Comparison of ENCODE assay signal across 8 cellular contexts in the genomic region with DNA sequence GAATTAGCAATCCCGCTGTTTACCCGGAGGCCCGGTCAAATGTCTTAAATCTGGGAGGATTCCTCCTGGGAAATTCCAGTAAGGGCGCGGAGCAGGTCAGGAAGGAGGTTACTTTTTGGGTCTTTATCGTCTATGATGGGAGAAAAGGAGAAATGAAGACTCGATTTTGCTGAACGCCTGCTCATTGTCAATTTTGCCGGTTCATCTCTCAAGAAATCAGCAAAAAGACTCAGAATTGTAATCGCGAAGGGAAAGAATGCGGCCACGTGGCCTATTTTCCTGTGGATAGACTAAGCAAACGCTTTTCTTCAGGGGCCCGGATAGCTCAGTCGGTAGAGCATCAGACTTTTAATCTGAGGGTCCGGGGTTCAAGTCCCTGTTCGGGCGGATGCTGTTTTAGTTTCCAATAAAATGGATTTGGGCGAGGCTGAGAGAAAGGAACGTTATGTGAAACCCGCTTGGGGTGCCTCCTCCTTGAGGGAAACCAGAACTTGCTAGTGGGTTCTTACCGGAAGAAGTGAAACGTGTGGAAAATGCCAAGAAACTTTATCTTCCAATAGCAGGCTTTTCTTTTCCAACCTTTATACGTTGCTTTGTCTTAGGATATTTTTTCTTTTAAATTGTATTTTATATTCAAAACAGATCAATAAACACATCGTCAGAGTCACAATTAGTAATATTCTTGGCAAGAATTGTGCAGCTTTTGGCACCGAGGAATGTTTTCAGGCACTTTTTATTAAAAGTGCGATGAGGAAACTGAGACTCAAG. TPM values are rescaled to one million over a fixed set of nuclear protein-coding genes. Genes with fewer than 3 reads are reported as not detected.
DNase-seq lines count a peak whose midpoint lies in the region; ATAC-seq and TF ChIP-seq lines count a peak whose summit lies in the region.

No MANE protein-coding gene starts in this region.

- peak overlapping the region; percentile 81 for H3K4me3 Mint-ChIP-seq in activated naive CD8-positive, alpha-beta T cell treated with anti-CD3 and anti-CD28 coated beads, Interleukin-2, amount 50 U/mL, for 24 hours

- in situ Hi-C loops in gastrocnemius medialis (cut with MboI; ENCODE audit: low sequenced_read_pairs in 4 of 4), result no loop called here

- H3K4me3 ChIP-seq in GM06990 (replicated peaks; ENCODE audit: low read depth, low read length), result peak overlapping the region; percentile 45
- no peak overlapping the region for H3K4me3 ChIP-seq in KMS-11 (IDR thresholded peaks at IDR 0.05; ENCODE audit: insufficient read depth, low read depth, low read length)
- H3K4me3 ChIP-seq in gastrocnemius medialis, result peak overlapping the region; percentile 34 to 52 (median 49)

- no peaks in the 10 kb centered on the region for H4K20me1 ChIP-seq in KMS-11 (ENCODE audit: insufficient read depth)

- peaks cover 11% of the 10 kb centered on the region for H3K36me3 Mint-ChIP-seq in activated naive CD8-positive, alpha-beta T cell treated with anti-CD3 and anti-CD28 coated beads, Interleukin-2, amount 50 U/mL, for 24 hours (ENCODE audit: low read depth)

- H3K4me2 ChIP-seq in KMS-11, result peak overlapping the region; percentile 82

- no peaks in the 10 kb centered on the region for H3K36me3 ChIP-seq in GM06990 (ENCODE audit: control insufficient read depth, insufficient read depth, low read length)
- no peaks in the 10 kb centered on the region for H3K36me3 ChIP-seq in KMS-11 (ENCODE audit: insufficient read depth)
- H3K36me3 ChIP-seq in gastrocnemius medialis, result no peaks in the 10 kb centered on the region

- ATAC-seq in activated naive CD8-positive, alpha-beta T cell treated with anti-CD3 and anti-CD28 coated beads, Interleukin-2, amount 50 U/mL, for 24 hours, result peak; percentile 67
- no peak for ATAC-seq in gastrocnemius medialis

- H3K4me1 ChIP-seq in KMS-11 (ENCODE audit: low read depth, poor library complexity, severe bottlenecking) (peaks cover 27% of the 10 kb centered on the region), gastrocnemius medialis (peaks cover 10 to 13% of the 10 kb centered on the region in 2 donors)

- peak overlapping the region; percentile 70 for H2AFZ ChIP-seq in KMS-11 (ENCODE audit: low read depth)

- no peaks in the 10 kb centered on the region for H3K79me2 ChIP-seq in KMS-11 (ENCODE audit: insufficient read depth, low read depth)

- H3K27ac Mint-ChIP-seq in activated naive CD8-positive, alpha-beta T cell treated with anti-CD3 and anti-CD28 coated beads, Interleukin-2, amount 50 U/mL, for 24 hours, result peak overlapping the region; percentile 96

- H3K4me1 Mint-ChIP-seq in activated naive CD8-positive, alpha-beta T cell treated with anti-CD3 and anti-CD28 coated beads, Interleukin-2, amount 50 U/mL, for 24 hours, result peaks cover 59% of the 10 kb centered on the region

- peaks cover 15% of the 10 kb centered on the region for H3K27me3 Mint-ChIP-seq in activated naive CD8-positive, alpha-beta T cell treated with anti-CD3 and anti-CD28 coated beads, Interleukin-2, amount 50 U/mL, for 24 hours

- intact Hi-C loops in gastrocnemius medialis (cut with DNase I; ENCODE audit: low total_unique reads), result no loop called here

- TF ChIP-seq POLR2A in gastrocnemius medialis (IDR thresholded peaks at IDR 0.05), result no peak

- H3K27me3 ChIP-seq in GM06990 (replicated peaks; ENCODE audit: control insufficient read depth, insufficient read depth, low read length), result no peaks in the 10 kb centered on the region
- H3K27me3 ChIP-seq in KMS-11 (ENCODE audit: insufficient read depth, low read depth), result no peaks in the 10 kb centered on the region
- no peaks in the 10 kb centered on the region for H3K27me3 ChIP-seq in gastrocnemius medialis

- TF ChIP-seq CTCF in GM06990 (IDR thresholded peaks at IDR 0.05; ENCODE audit: insufficient read depth, low read length, poor library complexity, severe bottlenecking) (no peak), KMS-11 (conservative IDR thresholded peaks at IDR 0.05; ENCODE audit: low read depth, low read length) (no peak), gastrocnemius medialis (IDR thresholded peaks at IDR 0.05 in 4 of 5, conservative IDR thresholded peaks at IDR 0.05 in 1 of 5) (no peak)

- no peaks in the 10 kb centered on the region for H3K9me3 Mint-ChIP-seq in activated naive CD8-positive, alpha-beta T cell treated with anti-CD3 and anti-CD28 coated beads, Interleukin-2, amount 50 U/mL, for 24 hours

- peak; percentile 55 for DNase-seq in GM06990 (ENCODE audit: extremely low read depth, insufficient read length)
- peak; percentile 49 for DNase-seq in SKM-1 (lab: John Stamatoyannopoulos, UW; ENCODE audit: unreplicated experiment)
- peak; percentile 84 for DNase-seq in activated naive CD8-positive, alpha-beta T cell treated with anti-CD3 and anti-CD28 coated beads, Interleukin-2, amount 50 U/mL, for 24 hours
- peak; percentile 40 to 43 for DNase-seq in hippocampal formation (lab: John Stamatoyannopoulos, UW)
- DNase-seq in gastrocnemius medialis, result peak in 1 of 2 donors; percentile 28
- no peak for DNase-seq in GM19238 (ENCODE audit: insufficient read length, low spot score)
- DNase-seq in DMS79 (lab: John Stamatoyannopoulos, UW), result no peak

- peak overlapping the region; percentile 53 for H3K9ac ChIP-seq in KMS-11

- H3K27ac ChIP-seq in KMS-11, result peak overlapping the region; percentile 65
- peak overlapping the region; percentile 6 to 58 (median 26) for H3K27ac ChIP-seq in gastrocnemius medialis

- no peaks in the 10 kb centered on the region for H3K9me3 ChIP-seq in gastrocnemius medialis

RNA-seq across cellular contexts. Expression of gene OR4D9, which starts 45.0 kb away (rescaled TPM):
- not detected for total RNA-seq in gastrocnemius medialis

RNA-seq across cellular contexts. Expression of gene OR4D11, which starts 52.9 kb away (rescaled TPM):
- total RNA-seq in gastrocnemius medialis, result not detected

RNA-seq across cellular contexts. Expression of gene OSBP, which starts 59.3 kb away (rescaled TPM):
- 10 to 100 TPM; 27.4 to 45.2 (median 34.9) TPM for total RNA-seq in gastrocnemius medialis

Comparison
In these comparisons a context has a peak if more than half of its experiments do, and no peak if none do; other contexts are left out.
1. DNase-seq: peak in GM06990 (single experiment), SKM-1 (single experiment), activated naive CD8-positive, alpha-beta T cell treated with anti-CD3 and anti-CD28 coated beads, Interleukin-2, amount 50 U/mL, for 24 hours (single experiment) and hippocampal formation (2 of 2); none in GM19238 (single experiment) and DMS79 (single experiment).